In genomic region chr2:46804794-46805193, GRCh38 we compare ENCODE assay signal across 19 cellular contexts.
A peak's percentile ranks its signal among the peaks of the same experiment; 100 is the strongest.
DNase-seq lines count a peak whose midpoint lies in the region; ATAC-seq and TF ChIP-seq lines count a peak whose summit lies in the region.
"Had no signal": no experiment of that assay in that cellular context is flagged by ENCODE, and none has a peak within 500 bp of the region (broad histone marks: within the 10 kb centered on the region; RNA-seq: fewer than 3 reads in every experiment).

No MANE protein-coding gene starts in this region.

- peaks cover 14% of the 10 kb centered on the region for H3K27me3 Mint-ChIP-seq in activated CD4-positive, alpha-beta T cell treated with anti-CD3 and anti-CD28 coated beads, Interleukin-2, amount 10 ng/mL, durations not matched to agents 7 days and 5 days

- H3K36me3 ChIP-seq in sigmoid colon: no peaks in the 10 kb centered on the region
- H3K36me3 ChIP-seq: lower lobe of right lung, pancreas had no signal

- no peak overlapping the region for H3K4me3 ChIP-seq in sigmoid colon
- H3K4me3 ChIP-seq: lower lobe of right lung, pancreas had no signal

- H3K9me3 Mint-ChIP-seq in activated CD4-positive, alpha-beta T cell treated with anti-CD3 and anti-CD28 coated beads, Interleukin-2, amount 10 ng/mL, durations not matched to agents 7 days and 5 days: no peaks in the 10 kb centered on the region
- H3K9me3 Mint-ChIP-seq: activated naive CD4-positive, alpha-beta T cell treated with anti-CD3 and anti-CD28 coated beads, Interleukin-2, amount 10 ng/mL, durations not matched to agents 7 days and 5 days; dendritic cell treated with granulocyte-macrophage colony-stimulating factor and Interleukin-4, amounts not matched to agents 40 ng/mL and 50 ng/mL, for 4 days had no signal

- peaks cover 0 to 22% (median 0%) of the 10 kb centered on the region in 4 donors for H3K4me1 ChIP-seq in sigmoid colon
- H3K4me1 ChIP-seq: lower lobe of right lung, pancreas had no signal

- H3K27ac ChIP-seq in sigmoid colon: peak overlapping the region in 1 of 4 donors; percentile 64
- no peak overlapping the region for H3K27ac ChIP-seq in caudate nucleus (ENCODE audit: low read depth, low read length)
- H3K27ac ChIP-seq: lower lobe of right lung, pancreas had no signal

- H3K9me3 ChIP-seq in sigmoid colon: no peaks in the 10 kb centered on the region
- H3K9me3 ChIP-seq: lower lobe of right lung, pancreas had no signal

- TF ChIP-seq CTCF in sigmoid colon (IDR thresholded peaks at IDR 0.05): no peak

- TF ChIP-seq POLR2A in sigmoid colon (IDR thresholded peaks at IDR 0.05): no peak

- CTCF ChIA-PET in activated CD4-positive, alpha-beta T cell treated with anti-CD3 and anti-CD28 coated beads, Interleukin-2, amount 10 ng/mL, durations not matched to agents 7 days and 5 days (lab: Charles Lee): interaction anchor here (1.1 kb wide), 1 partner anchor 34 kb away, joined by 5 read pairs; no protein-coding TSS in a partner anchor

- no peaks in the 10 kb centered on the region for H3K36me3 Mint-ChIP-seq in activated CD4-positive, alpha-beta T cell treated with anti-CD3 and anti-CD28 coated beads, Interleukin-2, amount 10 ng/mL, durations not matched to agents 7 days and 5 days (ENCODE audit: low read depth)
- H3K36me3 Mint-ChIP-seq: activated naive CD4-positive, alpha-beta T cell treated with anti-CD3 and anti-CD28 coated beads, Interleukin-2, amount 10 ng/mL, durations not matched to agents 7 days and 5 days; CD4-positive, CD25-positive, alpha-beta regulatory T cell had no signal

- no peak overlapping the region for H3K4me3 Mint-ChIP-seq in activated CD4-positive, alpha-beta T cell treated with anti-CD3 and anti-CD28 coated beads, Interleukin-2, amount 10 ng/mL, durations not matched to agents 7 days and 5 days
- H3K4me3 Mint-ChIP-seq: activated naive CD4-positive, alpha-beta T cell treated with anti-CD3 and anti-CD28 coated beads, Interleukin-2, amount 10 ng/mL, durations not matched to agents 7 days and 5 days; CD4-positive, CD25-positive, alpha-beta regulatory T cell; dendritic cell treated with granulocyte-macrophage colony-stimulating factor and Interleukin-4, amounts not matched to agents 40 ng/mL and 50 ng/mL, for 4 days; naive B cell had no signal

- 94 to 96% methylated on average over 3 of the region's 3 CpGs for WGBS in sigmoid colon, 2 donors

- intact Hi-C loops in sigmoid colon (cut with DNase I): no loop called here

- no peak for TF ChIP-seq EP300 in sigmoid colon (IDR thresholded peaks at IDR 0.05)

- H3K27me3 ChIP-seq in sigmoid colon: no peaks in the 10 kb centered on the region
- H3K27me3 ChIP-seq: pancreas had no signal

- peak; percentile 12 for DNase-seq in activated CD4-positive, alpha-beta T cell treated with anti-CD3 and anti-CD28 coated beads for 48 hours
- no peak for DNase-seq in activated CD4-positive, alpha-beta T cell treated with anti-CD3 and anti-CD28 coated beads, Interleukin-2, amount 10 ng/mL, durations not matched to agents 7 days and 5 days
- DNase-seq in M059J (ENCODE audit: low read depth) (peak; percentile 35), fibroblast of gingiva (ENCODE audit: low read depth) (peak; percentile 39), sigmoid colon (peak; percentile 61), caudate nucleus (lab: John Stamatoyannopoulos, UW) (no peak), NCI-H2227 treated with DMSO at 0.1 percent for 48 hours (lab: John Stamatoyannopoulos, UW) (no peak)
- DNase-seq: activated CD4-positive, alpha-beta T cell treated with anti-CD3 and anti-CD28 coated beads for 1 hour; activated CD8-positive, alpha-beta memory T cell treated with anti-CD3 and anti-CD28 coated beads, Interleukin-2, amount 50 U/mL, for 4 hours; activated naive CD4-positive, alpha-beta T cell treated with anti-CD3 and anti-CD28 coated beads, Interleukin-2, amount 10 ng/mL, durations not matched to agents 7 days and 5 days; CD4-positive, CD25-positive, alpha-beta regulatory T cell; Kasumi-1; lower lobe of right lung; naive B cell; NCI-H1436 treated with DMSO at 0.1 percent for 48 hours; stimulated activated CD4-positive, alpha-beta T cell treated with anti-CD3 and anti-CD28 coated beads, Interleukin-4, amount 100 ng/mL, for 1 hour had no signal

- H3K27ac Mint-ChIP-seq in activated CD4-positive, alpha-beta T cell treated with anti-CD3 and anti-CD28 coated beads, Interleukin-2, amount 10 ng/mL, durations not matched to agents 7 days and 5 days: no peak overlapping the region
- H3K27ac Mint-ChIP-seq: activated naive CD4-positive, alpha-beta T cell treated with anti-CD3 and anti-CD28 coated beads, Interleukin-2, amount 10 ng/mL, durations not matched to agents 7 days and 5 days; CD4-positive, CD25-positive, alpha-beta regulatory T cell; dendritic cell treated with granulocyte-macrophage colony-stimulating factor and Interleukin-4, amounts not matched to agents 40 ng/mL and 50 ng/mL, for 4 days; naive B cell had no signal

- POLR2A ChIA-PET in activated CD4-positive, alpha-beta T cell treated with anti-CD3 and anti-CD28 coated beads, Interleukin-2, amount 10 ng/mL, durations not matched to agents 7 days and 5 days (lab: Charles Lee): no interaction called here

- no peaks in the 10 kb centered on the region for H3K4me1 Mint-ChIP-seq in activated CD4-positive, alpha-beta T cell treated with anti-CD3 and anti-CD28 coated beads, Interleukin-2, amount 10 ng/mL, durations not matched to agents 7 days and 5 days
- H3K4me1 Mint-ChIP-seq: activated naive CD4-positive, alpha-beta T cell treated with anti-CD3 and anti-CD28 coated beads, Interleukin-2, amount 10 ng/mL, durations not matched to agents 7 days and 5 days; CD4-positive, CD25-positive, alpha-beta regulatory T cell had no signal

- ATAC-seq in GM19395 (IDR thresholded peaks at IDR 0.05; ENCODE audit: unreplicated experiment): no peak
- ATAC-seq: lower lobe of right lung had no signal

Comparison
In these comparisons a context has a peak if more than half of its experiments do, and no peak if none do; other contexts are left out.
1. DNase-seq: peak in activated CD4-positive, alpha-beta T cell treated with anti-CD3 and anti-CD28 coated beads for 48 hours (single experiment), M059J (single experiment), fibroblast of gingiva (single experiment) and sigmoid colon (single experiment); none in activated CD4-positive, alpha-beta T cell treated with anti-CD3 and anti-CD28 coated beads, Interleukin-2, amount 10 ng/mL, durations not matched to agents 7 days and 5 days (single experiment), caudate nucleus (0 of 61) and NCI-H2227 treated with DMSO at 0.1 percent for 48 hours (single experiment).